Comparison of ENCODE assay signal across 2 cellular contexts in the genomic region with DNA sequence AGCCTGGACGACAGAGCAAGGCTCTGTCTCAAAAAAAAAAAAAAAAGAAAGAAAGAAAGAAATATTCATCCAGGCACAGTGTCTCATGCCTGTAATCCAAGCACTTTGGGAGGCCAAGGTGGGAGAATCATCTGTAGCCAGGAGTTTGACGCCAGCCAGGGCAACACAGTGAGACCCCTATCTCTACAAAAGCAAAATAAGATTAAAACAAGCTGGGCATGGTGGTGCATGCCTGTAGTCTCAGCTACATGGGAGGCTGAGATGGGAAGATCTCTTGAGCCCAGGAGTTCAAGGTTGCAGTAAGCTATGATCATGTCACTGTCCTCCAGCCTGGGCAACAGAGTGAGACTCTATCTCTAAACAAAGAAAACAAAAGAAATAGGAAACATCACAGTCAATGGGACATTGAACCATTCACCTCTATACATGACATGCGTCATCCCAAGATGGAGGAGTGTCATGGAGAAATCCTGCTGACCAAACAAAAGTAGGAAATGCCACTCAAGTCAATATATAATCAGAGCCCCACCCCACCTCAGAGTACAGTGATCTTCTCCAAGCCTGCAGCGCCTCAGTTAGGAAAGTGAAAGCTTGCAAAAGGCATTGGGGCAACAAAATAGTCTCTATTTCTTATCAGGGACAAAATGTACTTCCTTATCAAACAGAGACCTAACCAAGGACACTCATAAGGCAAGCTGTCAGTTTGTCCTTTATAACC.
TF ChIP-seq lines count a peak whose summit lies in the region.

No MANE protein-coding gene starts in this region.

TF ChIP-seq in A549, 52 proteins besides CTCF, POLR2A, EP300 and RAD21 (continued from another document):
- TF ChIP-seq, protein P1, sequence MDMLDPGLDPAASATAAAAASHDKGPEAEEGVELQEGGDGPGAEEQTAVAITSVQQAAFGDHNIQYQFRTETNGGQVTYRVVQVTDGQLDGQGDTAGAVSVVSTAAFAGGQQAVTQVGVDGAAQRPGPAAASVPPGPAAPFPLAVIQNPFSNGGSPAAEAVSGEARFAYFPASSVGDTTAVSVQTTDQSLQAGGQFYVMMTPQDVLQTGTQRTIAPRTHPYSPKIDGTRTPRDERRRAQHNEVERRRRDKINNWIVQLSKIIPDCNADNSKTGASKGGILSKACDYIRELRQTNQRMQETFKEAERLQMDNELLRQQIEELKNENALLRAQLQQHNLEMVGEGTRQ (IDR thresholded peaks at IDR 0.05): no peak
- no peak for TF ChIP-seq ZSCAN20 (CRISPR knock-in tag; IDR thresholded peaks at IDR 0.05)
- no peak for TF ChIP-seq HMGXB4 (CRISPR knock-in tag; IDR thresholded peaks at IDR 0.05; ENCODE audit: borderline replicate concordance)
- TF ChIP-seq TP53 (CRISPR knock-in tag; IDR thresholded peaks at IDR 0.05): no peak
- TF ChIP-seq MAFK (IDR thresholded peaks at IDR 0.05; ENCODE audit: partially characterized antibody): peak; percentile 64
TF ChIP-seq in A549: peak in this region for 1.

TF ChIP-seq in HCT116, 20 proteins besides CTCF, POLR2A, EP300 and RAD21 (continued from another document):
- no peak for TF ChIP-seq YY1 (IDR thresholded peaks at IDR 0.05; ENCODE audit: extremely low read depth, insufficient replicate concordance, low read depth, low read length)
